Comparison of ENCODE assay signal across 19 cellular contexts in genomic region chr5:159448-160172, GRCh38. TPM values are rescaled to one million over a fixed set of nuclear protein-coding genes. Genes with fewer than 3 reads are reported as not detected.
DNase-seq lines count a peak whose midpoint lies in the region; ATAC-seq and TF ChIP-seq lines count a peak whose summit lies in the region.
"Had no signal": no experiment of that assay in that cellular context is flagged by ENCODE, and none has a peak within 500 bp of the region (broad histone marks: within the 10 kb centered on the region; RNA-seq: fewer than 3 reads in every experiment).

No MANE protein-coding gene starts in this region.

- H2BK12ac ChIP-seq in H9 (ENCODE audit: insufficient read length, low read depth, low read length) = no peak overlapping the region

- CTCF ChIA-PET in activated CD8-positive, alpha-beta T cell treated with anti-CD3 and anti-CD28 coated beads, Interleukin-2, amount 10 ng/mL, durations not matched to agents 7 days and 5 days (lab: Charles Lee) = no interaction called here
- CTCF ChIA-PET in T-cell (lab: Charles Lee) = no interaction called here

- H3K79me2 ChIP-seq in H9 (ENCODE audit: insufficient read depth, low read length) = no peaks in the 10 kb centered on the region

- no peaks in the 10 kb centered on the region for H3K23me2 ChIP-seq in H9 (ENCODE audit: insufficient read length, low read depth, low read length, poor library complexity, severe bottlenecking)

- H2BK5ac ChIP-seq in H9 (ENCODE audit: insufficient read length, low read length) = no peak overlapping the region

- H3K27me3 Mint-ChIP-seq in H9 (ENCODE audit: low read depth) (no peaks in the 10 kb centered on the region; the same call in 1 of the 2 replicates), T-cell (peaks cover 16 to 33% of the 10 kb centered on the region in 2 donors)
- H3K27me3 Mint-ChIP-seq in activated CD8-positive, alpha-beta T cell treated with anti-CD3 and anti-CD28 coated beads, Interleukin-2, amount 10 ng/mL, durations not matched to agents 7 days and 5 days (ENCODE audit: low read depth) = no peaks in the 10 kb centered on the region

- H3T11ph ChIP-seq in H9 (ENCODE audit: low read length) = no peak overlapping the region

- no CpG with 5 or more reads among the region's 19 CpGs for WGBS in H9 (ENCODE audit: extremely low coverage, insufficient read length, low lambda C conversion rate)

- no peak overlapping the region for H2BK15ac ChIP-seq in H9 (ENCODE audit: low read depth, low read length)

- no peak overlapping the region for H3K23ac ChIP-seq in H9 (ENCODE audit: insufficient read length, low read depth, low read length)

- no peak for TF ChIP-seq CTCF in H9 (conservative IDR thresholded peaks at IDR 0.05)
- no peak for TF ChIP-seq CTCF in astrocyte of the cerebellum (IDR thresholded peaks at IDR 0.05; ENCODE audit: low read depth, low read length, missing control alignments)

- H2BK120ac ChIP-seq in H9 (ENCODE audit: low read depth, low read length, poor library complexity, severe bottlenecking) = no peak overlapping the region

- H3K79me1 ChIP-seq in H9 (ENCODE audit: insufficient read depth, low read depth, low read length, poor library complexity, severe bottlenecking) = no peaks in the 10 kb centered on the region

- no peaks in the 10 kb centered on the region for H4K20me1 ChIP-seq in H9 (ENCODE audit: control insufficient read depth, insufficient read depth, insufficient read length)

- no peak overlapping the region for H3K56ac ChIP-seq in H9 (ENCODE audit: insufficient read length, low read depth, low read length)

- H2AK5ac ChIP-seq in H9 (ENCODE audit: insufficient read length, low read length) = no peak overlapping the region

- H3K4me3 ChIP-seq in astrocyte of the cerebellum (ENCODE audit: low read depth, low read length) = no peak overlapping the region
- H3K4me3 ChIP-seq: heart right ventricle had no signal

- peaks cover 8% of the 10 kb centered on the region in 2 experiments for H3K9me3 Mint-ChIP-seq in H9
- no peaks in the 10 kb centered on the region for H3K9me3 Mint-ChIP-seq in activated CD8-positive, alpha-beta T cell treated with anti-CD3 and anti-CD28 coated beads, Interleukin-2, amount 10 ng/mL, durations not matched to agents 7 days and 5 days (ENCODE audit: insufficient read depth)
- H3K9me3 Mint-ChIP-seq in T-cell = no peaks in the 10 kb centered on the region
- H3K9me3 Mint-ChIP-seq: activated naive CD8-positive, alpha-beta T cell treated with anti-CD3 and anti-CD28 coated beads for 36 hours had no signal

- POLR2A ChIA-PET in activated CD8-positive, alpha-beta T cell treated with anti-CD3 and anti-CD28 coated beads, Interleukin-2, amount 10 ng/mL, durations not matched to agents 7 days and 5 days (lab: Charles Lee) = no interaction called here
- POLR2A ChIA-PET in T-cell (lab: Charles Lee) = no interaction called here

- no peak overlapping the region for H3K27ac ChIP-seq in H9 (ENCODE audit: insufficient read length, low read depth, low read length)
- H3K27ac ChIP-seq: C4-2B, heart right ventricle, HL-60, RWPE1 had no signal

- H2BK20ac ChIP-seq in H9 (ENCODE audit: low read depth, low read length, poor library complexity, severe bottlenecking) = no peak overlapping the region

- H3K18ac ChIP-seq in H9 (ENCODE audit: insufficient read length, low read depth, low read length) = no peak overlapping the region

- no peak overlapping the region for H3K9ac ChIP-seq in H9 (ENCODE audit: extremely low read depth, insufficient read length, low read length)

- H3K27ac Mint-ChIP-seq in H9 (peak overlapping the region; percentile 75 to 90 (median 86); a peak in 5 of 7 replicates), T-cell (no peak overlapping the region)
- no peak overlapping the region for H3K27ac Mint-ChIP-seq in activated CD8-positive, alpha-beta T cell treated with anti-CD3 and anti-CD28 coated beads, Interleukin-2, amount 10 ng/mL, durations not matched to agents 7 days and 5 days
- H3K27ac Mint-ChIP-seq: activated naive CD8-positive, alpha-beta T cell treated with anti-CD3 and anti-CD28 coated beads for 36 hours; stimulated activated naive B cell treated with anti-CD40 and anti-IgM and Interleukin-4, amounts not matched to agents 10 μg/mL and 1 μg/mL and 100 μg/mL, for 72 hours had no signal

- H2AFZ ChIP-seq in H9 (ENCODE audit: low read length) = no peak overlapping the region

- no peak overlapping the region for H4K8ac ChIP-seq in H9 (replicated peaks; ENCODE audit: insufficient read length, low read depth, low read length)

- H4K5ac ChIP-seq in H9 (ENCODE audit: insufficient read length, low read depth, low read length) = no peak overlapping the region

- peaks cover 30 to 87% (median 80%) of the 10 kb centered on the region in 3 experiments for H3K36me3 Mint-ChIP-seq in H9 (ENCODE audit: insufficient read depth in 1 of 3, low read depth in 3 of 3)
- no peaks in the 10 kb centered on the region for H3K36me3 Mint-ChIP-seq in activated CD8-positive, alpha-beta T cell treated with anti-CD3 and anti-CD28 coated beads, Interleukin-2, amount 10 ng/mL, durations not matched to agents 7 days and 5 days (ENCODE audit: low read depth)
- H3K36me3 Mint-ChIP-seq in T-cell = no peaks in the 10 kb centered on the region
- H3K36me3 Mint-ChIP-seq: activated naive CD8-positive, alpha-beta T cell treated with anti-CD3 and anti-CD28 coated beads for 36 hours; stimulated activated naive B cell treated with anti-CD40 and anti-IgM and Interleukin-4, amounts not matched to agents 10 μg/mL and 1 μg/mL and 100 μg/mL, for 72 hours had no signal

- no peaks in the 10 kb centered on the region for H3K9me3 ChIP-seq in H9 (ENCODE audit: control insufficient read depth, low read depth, low read length)
- H3K9me3 ChIP-seq: heart right ventricle had no signal

- in situ Hi-C loops in ACHN (cut with HindIII; ENCODE audit: low pct_ligation_motif_present, low pct_unique_long_range_greater_than_20kb, low sequenced_read_pairs) (no loop called here), astrocyte of the cerebellum (cut with HindIII; ENCODE audit: low sequenced_read_pairs) (no loop called here)

- H3K4me3 Mint-ChIP-seq in H9 = no peak overlapping the region
- H3K4me3 Mint-ChIP-seq in activated CD8-positive, alpha-beta T cell treated with anti-CD3 and anti-CD28 coated beads, Interleukin-2, amount 10 ng/mL, durations not matched to agents 7 days and 5 days = no peak overlapping the region
- no peak overlapping the region for H3K4me3 Mint-ChIP-seq in T-cell
- H3K4me3 Mint-ChIP-seq: activated naive CD8-positive, alpha-beta T cell treated with anti-CD3 and anti-CD28 coated beads for 36 hours; stimulated activated naive B cell treated with anti-CD40 and anti-IgM and Interleukin-4, amounts not matched to agents 10 μg/mL and 1 μg/mL and 100 μg/mL, for 72 hours had no signal

- no peak overlapping the region for H4K91ac ChIP-seq in H9 (ENCODE audit: insufficient read length, low read depth, low read length)

- H3K4me1 Mint-ChIP-seq in H9 (peaks cover 7 to 14% of the 10 kb centered on the region in 2 experiments; a peak in 3 of 4 replicates), T-cell (no peaks in the 10 kb centered on the region)
- H3K4me1 Mint-ChIP-seq in activated CD8-positive, alpha-beta T cell treated with anti-CD3 and anti-CD28 coated beads, Interleukin-2, amount 10 ng/mL, durations not matched to agents 7 days and 5 days (ENCODE audit: low read depth) = no peaks in the 10 kb centered on the region
- H3K4me1 Mint-ChIP-seq: activated naive CD8-positive, alpha-beta T cell treated with anti-CD3 and anti-CD28 coated beads for 36 hours; stimulated activated naive B cell treated with anti-CD40 and anti-IgM and Interleukin-4, amounts not matched to agents 10 μg/mL and 1 μg/mL and 100 μg/mL, for 72 hours had no signal

- no peak overlapping the region for H3K14ac ChIP-seq in H9 (ENCODE audit: insufficient read depth, low read length)

- H3K4me1 ChIP-seq in H9 (ENCODE audit: insufficient read depth, low read length) = no peaks in the 10 kb centered on the region
- H3K4me1 ChIP-seq: heart right ventricle had no signal

- ATAC-seq in HG03439 (IDR thresholded peaks at IDR 0.05; ENCODE audit: unreplicated experiment) (no peak), GM21786 (IDR thresholded peaks at IDR 0.05; ENCODE audit: unreplicated experiment) (no peak), T-cell (replicated peaks in 1 of 4) (no peak)
- ATAC-seq in activated CD8-positive, alpha-beta T cell treated with anti-CD3 and anti-CD28 coated beads, Interleukin-2, amount 10 ng/mL, durations not matched to agents 7 days and 5 days = no peak
- ATAC-seq: heart right ventricle; stimulated activated naive B cell treated with anti-CD40 and anti-IgM and Interleukin-4, amounts not matched to agents 10 μg/mL and 1 μg/mL and 100 μg/mL, for 72 hours had no signal

- no peak overlapping the region for H3K4me2 ChIP-seq in H9 (ENCODE audit: insufficient read depth, insufficient read length, low read length)

- DNase-seq in ACHN = peak; percentile 22
- DNase-seq in H9 = peak; percentile 23
- DNase-seq in astrocyte of the cerebellum (ENCODE audit: low read depth) = peak; percentile 91
- DNase-seq in mesenteric fat pad (ENCODE audit: low spot score) = peak; percentile 78
- DNase-seq in activated CD8-positive, alpha-beta T cell treated with anti-CD3 and anti-CD28 coated beads, Interleukin-2, amount 10 ng/mL, durations not matched to agents 7 days and 5 days = no peak
- DNase-seq in T-cell = no peak
- DNase-seq: activated naive CD8-positive, alpha-beta T cell treated with anti-CD3 and anti-CD28 coated beads for 36 hours; heart right ventricle; NCI-H345; stimulated activated CD4-positive, alpha-beta T cell treated with anti-CD3 and anti-CD28 coated beads, Interleukin-2, amount 100 ng/mL, for 24 hours; stimulated activated naive B cell treated with anti-CD40 and anti-IgM and Interleukin-4, amounts not matched to agents 10 μg/mL and 1 μg/mL and 100 μg/mL, for 72 hours had no signal

- no peaks in the 10 kb centered on the region for H3K27me3 ChIP-seq in H9 (ENCODE audit: insufficient read depth, low read length)

- no peak overlapping the region for H3K4ac ChIP-seq in H9 (ENCODE audit: low read depth, low read length)

RNA-seq across cellular contexts. Expression of gene LRRC14B, which starts 31.7 kb away (rescaled TPM):
- not detected in 2 replicates for total RNA-seq in H9 (2021)
- not detected for total RNA-seq in mesenteric fat pad
- not detected for total RNA-seq in activated CD8-positive, alpha-beta T cell treated with anti-CD3 and anti-CD28 coated beads, Interleukin-2, amount 10 ng/mL, durations not matched to agents 7 days and 5 days
- total RNA-seq in T-cell = not detected
- total RNA-seq: activated CD8-positive, alpha-beta memory T cell treated with anti-CD3 and anti-CD28 coated beads for 36 hours; lower leg skin; omental fat pad had no signal

RNA-seq across cellular contexts. Expression of gene CCDC127, which starts 58.3 kb away (rescaled TPM):
- 9.0 and 9.4 TPM in 2 replicates for total RNA-seq in H9 (2021)
- 6.5 TPM for total RNA-seq in mesenteric fat pad
- 1 to 10 TPM; 5.3 to 6.8 TPM for total RNA-seq in activated CD8-positive, alpha-beta T cell treated with anti-CD3 and anti-CD28 coated beads, Interleukin-2, amount 10 ng/mL, durations not matched to agents 7 days and 5 days
- 1 to 10 TPM; 2.5 to 9.8 (median 6.3) TPM for total RNA-seq in T-cell

RNA-seq across cellular contexts. Expression of gene SDHA, which starts 58.5 kb away (rescaled TPM):
- total RNA-seq in H9 (2021) (78.7 and 84.8 TPM in 2 replicates), mesenteric fat pad (112 TPM), T-cell (100 to 1,000 TPM; 122 to 209 (median 140) TPM)
- 100 to 1,000 TPM; 145 to 152 TPM for total RNA-seq in activated CD8-positive, alpha-beta T cell treated with anti-CD3 and anti-CD28 coated beads, Interleukin-2, amount 10 ng/mL, durations not matched to agents 7 days and 5 days

Comparison
In these comparisons a context has a peak if more than half of its experiments do, and no peak if none do; other contexts are left out.
1. DNase-seq: peak in ACHN (single experiment), H9 (single experiment), astrocyte of the cerebellum (single experiment) and mesenteric fat pad (single experiment); none in activated CD8-positive, alpha-beta T cell treated with anti-CD3 and anti-CD28 coated beads, Interleukin-2, amount 10 ng/mL, durations not matched to agents 7 days and 5 days (single experiment) and T-cell (0 of 34).
2. H3K27ac Mint-ChIP-seq: peak in H9 (3 of 3); none in activated CD8-positive, alpha-beta T cell treated with anti-CD3 and anti-CD28 coated beads, Interleukin-2, amount 10 ng/mL, durations not matched to agents 7 days and 5 days (single experiment) and T-cell (0 of 2).